ENCODE assay signal across 1 cellular context in the genomic region with DNA sequence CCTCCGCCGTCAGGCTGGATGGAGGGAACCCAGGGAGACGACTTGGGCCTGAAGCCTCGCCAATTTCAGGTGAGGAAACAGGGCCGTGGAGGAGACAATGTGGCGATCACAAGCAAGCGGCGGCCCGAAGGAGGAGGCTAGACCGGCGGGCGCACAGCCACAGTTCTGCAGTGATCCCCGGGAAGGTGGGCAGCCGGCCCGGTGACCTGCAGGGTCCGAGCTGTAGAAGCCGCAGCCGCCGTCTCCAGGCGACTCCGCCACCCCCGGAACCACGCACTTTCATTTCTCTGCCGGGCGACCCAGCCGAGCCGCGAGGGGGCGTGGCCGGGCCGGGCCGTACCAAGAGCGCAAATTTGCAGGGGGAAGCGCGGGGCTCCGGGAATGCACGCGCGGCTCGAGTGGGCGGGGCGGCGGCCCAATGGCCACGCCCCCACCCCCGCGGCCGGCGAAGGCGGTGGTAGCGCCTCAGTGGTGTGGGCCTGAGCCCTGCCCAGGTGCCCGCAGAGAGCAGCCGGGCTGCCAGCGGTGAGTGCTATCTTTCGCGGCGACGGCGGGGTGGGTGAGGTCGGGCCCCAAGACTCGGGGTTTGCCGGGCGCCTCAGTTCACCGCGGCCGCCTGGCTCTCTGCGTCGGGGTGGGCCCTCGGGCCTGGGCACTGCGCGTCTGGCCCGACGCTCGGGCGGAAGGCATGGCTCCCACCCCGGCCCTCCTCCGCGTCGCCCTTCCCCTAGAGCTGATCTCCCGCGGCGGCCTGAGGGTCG.
TF ChIP-seq lines count a peak whose summit lies in the region.

TSS of gene POR (plus strand) at position 501 of the 761 bp plus-strand sequence. CDS start 38,847 bp downstream, outside the sequence.

TF ChIP-seq in K562, 482 proteins besides CTCF, POLR2A, EP300 and RAD21 (continued from another document and continues in another):
- peak; percentile 74 for TF ChIP-seq ZNF75A (CRISPR knock-in tag; IDR thresholded peaks at IDR 0.05)
- TF ChIP-seq, protein P1, sequence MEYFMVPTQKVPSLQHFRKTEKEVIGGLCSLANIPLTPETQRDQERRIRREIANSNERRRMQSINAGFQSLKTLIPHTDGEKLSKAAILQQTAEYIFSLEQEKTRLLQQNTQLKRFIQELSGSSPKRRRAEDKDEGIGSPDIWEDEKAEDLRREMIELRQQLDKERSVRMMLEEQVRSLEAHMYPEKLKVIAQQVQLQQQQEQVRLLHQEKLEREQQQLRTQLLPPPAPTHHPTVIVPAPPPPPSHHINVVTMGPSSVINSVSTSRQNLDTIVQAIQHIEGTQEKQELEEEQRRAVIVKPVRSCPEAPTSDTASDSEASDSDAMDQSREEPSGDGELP (CRISPR knock-in tag; IDR thresholded peaks at IDR 0.05; ENCODE audit: borderline replicate concordance) = peak; percentile 59
- TF ChIP-seq GTF2F1 (IDR thresholded peaks at IDR 0.05; ENCODE audit: low read depth, low read length) = peak; percentile 73; the same call in 1 of the 2 replicates
- TF ChIP-seq, protein P2, sequence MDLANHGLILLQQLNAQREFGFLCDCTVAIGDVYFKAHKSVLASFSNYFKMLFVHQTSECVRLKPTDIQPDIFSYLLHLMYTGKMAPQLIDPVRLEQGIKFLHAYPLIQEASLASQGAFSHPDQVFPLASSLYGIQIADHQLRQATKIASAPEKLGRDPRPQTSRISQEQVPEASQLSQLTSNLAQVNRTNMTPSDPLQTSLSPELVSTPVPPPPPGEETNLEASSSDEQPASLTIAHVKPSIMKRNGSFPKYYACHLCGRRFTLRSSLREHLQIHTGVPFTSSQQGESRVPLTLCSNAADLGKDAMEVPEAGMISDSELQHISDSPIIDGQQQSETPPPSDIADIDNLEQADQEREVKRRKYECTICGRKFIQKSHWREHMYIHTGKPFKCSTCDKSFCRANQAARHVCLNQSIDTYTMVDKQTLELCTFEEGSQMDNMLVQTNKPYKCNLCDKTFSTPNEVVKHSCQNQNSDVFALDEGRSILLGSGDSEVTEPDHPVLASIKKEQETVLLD (IDR thresholded peaks at IDR 0.05) = no peak
- TF ChIP-seq NFYB (IDR thresholded peaks at IDR 0.05; ENCODE audit: extremely low read depth, insufficient read length) = no peak
- no peak; the same call in 1 of the 2 replicates for TF ChIP-seq ZNF41 (CRISPR knock-in tag; conservative IDR thresholded peaks at IDR 0.05)
- TF ChIP-seq PHB2 (IDR thresholded peaks at IDR 0.05; ENCODE audit: low read depth) = no peak
- TF ChIP-seq MITF (IDR thresholded peaks at IDR 0.05) = peak; percentile 53; the same call in 1 of the 2 replicates
- TF ChIP-seq, protein P3, sequence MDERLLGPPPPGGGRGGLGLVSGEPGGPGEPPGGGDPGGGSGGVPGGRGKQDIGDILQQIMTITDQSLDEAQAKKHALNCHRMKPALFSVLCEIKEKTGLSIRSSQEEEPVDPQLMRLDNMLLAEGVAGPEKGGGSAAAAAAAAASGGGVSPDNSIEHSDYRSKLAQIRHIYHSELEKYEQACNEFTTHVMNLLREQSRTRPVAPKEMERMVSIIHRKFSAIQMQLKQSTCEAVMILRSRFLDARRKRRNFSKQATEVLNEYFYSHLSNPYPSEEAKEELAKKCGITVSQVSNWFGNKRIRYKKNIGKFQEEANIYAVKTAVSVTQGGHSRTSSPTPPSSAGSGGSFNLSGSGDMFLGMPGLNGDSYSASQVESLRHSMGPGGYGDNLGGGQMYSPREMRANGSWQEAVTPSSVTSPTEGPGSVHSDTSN (CRISPR knock-in tag; IDR thresholded peaks at IDR 0.05; ENCODE audit: low read depth) = no peak
- TF ChIP-seq, protein P3 (tag; conservative IDR thresholded peaks at IDR 0.05; ENCODE audit: low read depth) = no peak
- TF ChIP-seq SMARCB1 (IDR thresholded peaks at IDR 0.05; ENCODE audit: insufficient read length, low read depth) = no peak
- TF ChIP-seq NR2C1 (IDR thresholded peaks at IDR 0.05) = no peak
- no peak for TF ChIP-seq NR2C1 (tag; IDR thresholded peaks at IDR 0.05)
- no peak for TF ChIP-seq MYNN (IDR thresholded peaks at IDR 0.05)
- TF ChIP-seq MYNN (CRISPR knock-in tag; IDR thresholded peaks at IDR 0.05) = no peak
- TF ChIP-seq TSC22D4 (tag; IDR thresholded peaks at IDR 0.05) = no peak
- TF ChIP-seq, protein P4, sequence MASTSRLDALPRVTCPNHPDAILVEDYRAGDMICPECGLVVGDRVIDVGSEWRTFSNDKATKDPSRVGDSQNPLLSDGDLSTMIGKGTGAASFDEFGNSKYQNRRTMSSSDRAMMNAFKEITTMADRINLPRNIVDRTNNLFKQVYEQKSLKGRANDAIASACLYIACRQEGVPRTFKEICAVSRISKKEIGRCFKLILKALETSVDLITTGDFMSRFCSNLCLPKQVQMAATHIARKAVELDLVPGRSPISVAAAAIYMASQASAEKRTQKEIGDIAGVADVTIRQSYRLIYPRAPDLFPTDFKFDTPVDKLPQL (IDR thresholded peaks at IDR 0.05; ENCODE audit: extremely low read depth, insufficient read length) = no peak
- TF ChIP-seq, protein P5, sequence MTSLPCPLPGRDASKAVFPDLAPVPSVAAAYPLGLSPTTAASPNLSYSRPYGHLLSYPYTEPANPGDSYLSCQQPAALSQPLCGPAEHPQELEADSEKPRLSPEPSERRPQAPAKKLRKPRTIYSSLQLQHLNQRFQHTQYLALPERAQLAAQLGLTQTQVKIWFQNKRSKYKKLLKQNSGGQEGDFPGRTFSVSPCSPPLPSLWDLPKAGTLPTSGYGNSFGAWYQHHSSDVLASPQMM (CRISPR knock-in tag; IDR thresholded peaks at IDR 0.05) = no peak
- TF ChIP-seq KDM5B (IDR thresholded peaks at IDR 0.05; ENCODE audit: insufficient replicate concordance, low read depth, low read length) = peak; percentile 99
- no peak for TF ChIP-seq CBFB (CRISPR knock-in tag; IDR thresholded peaks at IDR 0.05)
- TF ChIP-seq, protein P6, sequence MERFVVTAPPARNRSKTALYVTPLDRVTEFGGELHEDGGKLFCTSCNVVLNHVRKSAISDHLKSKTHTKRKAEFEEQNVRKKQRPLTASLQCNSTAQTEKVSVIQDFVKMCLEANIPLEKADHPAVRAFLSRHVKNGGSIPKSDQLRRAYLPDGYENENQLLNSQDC (CRISPR knock-in tag; IDR thresholded peaks at IDR 0.05) = peak; percentile 79
- TF ChIP-seq SMC3 (conservative IDR thresholded peaks at IDR 0.05; ENCODE audit: insufficient read depth, low read depth, low read length) = 0 out of 2 replicates have a peak, but pooled peaks have one; percentile 18
- TF ChIP-seq TRIM24 (IDR thresholded peaks at IDR 0.05) = no peak; a peak in 1 of 4 replicates
- TF ChIP-seq RNF2 (IDR thresholded peaks at IDR 0.05) = peak; percentile 80; the same call in 1 of the 2 replicates
- no peak for TF ChIP-seq MIER1 (IDR thresholded peaks at IDR 0.05; ENCODE audit: low read depth)
- no peak for TF ChIP-seq ARID4B (CRISPR knock-in tag; IDR thresholded peaks at IDR 0.05)
- no peak for TF ChIP-seq CHD4 (IDR thresholded peaks at IDR 0.05; ENCODE audit: insufficient read depth, insufficient replicate concordance, low read depth, low read length, poor library complexity, severe bottlenecking)
- 0 out of 2 replicates have a peak, but pooled peaks have one; percentile 10 for TF ChIP-seq RHOXF2B (CRISPR knock-in tag; conservative IDR thresholded peaks at IDR 0.05)
- TF ChIP-seq MCM2 (IDR thresholded peaks at IDR 0.05; ENCODE audit: low read depth) = no peak
- no peak for TF ChIP-seq C11orf30 (IDR thresholded peaks at IDR 0.05; ENCODE audit: low read depth)
- TF ChIP-seq FOSL1 (tag; conservative IDR thresholded peaks at IDR 0.05) = peak; percentile 29; the same call in 1 of the 2 replicates
- no peak for TF ChIP-seq SNAPC5 (CRISPR knock-in tag; IDR thresholded peaks at IDR 0.05)
- TF ChIP-seq SMAD3 (CRISPR knock-in tag; conservative IDR thresholded peaks at IDR 0.05) = peak; percentile 74; the same call in 1 of the 2 replicates
- TF ChIP-seq, protein P7, sequence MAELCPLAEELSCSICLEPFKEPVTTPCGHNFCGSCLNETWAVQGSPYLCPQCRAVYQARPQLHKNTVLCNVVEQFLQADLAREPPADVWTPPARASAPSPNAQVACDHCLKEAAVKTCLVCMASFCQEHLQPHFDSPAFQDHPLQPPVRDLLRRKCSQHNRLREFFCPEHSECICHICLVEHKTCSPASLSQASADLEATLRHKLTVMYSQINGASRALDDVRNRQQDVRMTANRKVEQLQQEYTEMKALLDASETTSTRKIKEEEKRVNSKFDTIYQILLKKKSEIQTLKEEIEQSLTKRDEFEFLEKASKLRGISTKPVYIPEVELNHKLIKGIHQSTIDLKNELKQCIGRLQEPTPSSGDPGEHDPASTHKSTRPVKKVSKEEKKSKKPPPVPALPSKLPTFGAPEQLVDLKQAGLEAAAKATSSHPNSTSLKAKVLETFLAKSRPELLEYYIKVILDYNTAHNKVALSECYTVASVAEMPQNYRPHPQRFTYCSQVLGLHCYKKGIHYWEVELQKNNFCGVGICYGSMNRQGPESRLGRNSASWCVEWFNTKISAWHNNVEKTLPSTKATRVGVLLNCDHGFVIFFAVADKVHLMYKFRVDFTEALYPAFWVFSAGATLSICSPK (IDR thresholded peaks at IDR 0.05; ENCODE audit: borderline replicate concordance) = no peak
- TF ChIP-seq, protein P8, sequence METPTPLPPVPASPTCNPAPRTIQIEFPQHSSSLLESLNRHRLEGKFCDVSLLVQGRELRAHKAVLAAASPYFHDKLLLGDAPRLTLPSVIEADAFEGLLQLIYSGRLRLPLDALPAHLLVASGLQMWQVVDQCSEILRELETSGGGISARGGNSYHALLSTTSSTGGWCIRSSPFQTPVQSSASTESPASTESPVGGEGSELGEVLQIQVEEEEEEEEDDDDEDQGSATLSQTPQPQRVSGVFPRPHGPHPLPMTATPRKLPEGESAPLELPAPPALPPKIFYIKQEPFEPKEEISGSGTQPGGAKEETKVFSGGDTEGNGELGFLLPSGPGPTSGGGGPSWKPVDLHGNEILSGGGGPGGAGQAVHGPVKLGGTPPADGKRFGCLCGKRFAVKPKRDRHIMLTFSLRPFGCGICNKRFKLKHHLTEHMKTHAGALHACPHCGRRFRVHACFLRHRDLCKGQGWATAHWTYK (CRISPR knock-in tag; IDR thresholded peaks at IDR 0.05) = peak; percentile 85; the same call in 1 of the 2 replicates
- peak; percentile 36 for TF ChIP-seq PHF20 (IDR thresholded peaks at IDR 0.05; ENCODE audit: partially characterized antibody)
- peak; percentile 79; the same call in 1 of the 2 replicates for TF ChIP-seq EP400 (IDR thresholded peaks at IDR 0.05)
- TF ChIP-seq CCAR2 (IDR thresholded peaks at IDR 0.05; ENCODE audit: low read depth, low read length) = no peak
- no peak; the same call in 1 of the 2 replicates for TF ChIP-seq TFE3 (CRISPR knock-in tag; IDR thresholded peaks at IDR 0.05)
